In genomic region chr3:183637106-183637486, GRCh38 we compare ENCODE assay signal across 8 cellular contexts. TPM values are rescaled to one million over a fixed set of nuclear protein-coding genes. Genes with fewer than 3 reads are reported as not detected.
DNase-seq lines count a peak whose midpoint lies in the region; ATAC-seq and TF ChIP-seq lines count a peak whose summit lies in the region.

No MANE protein-coding gene starts in this region.

- H3K27me3 ChIP-seq in KMS-11 (ENCODE audit: insufficient read depth, low read depth) (no peaks in the 10 kb centered on the region), colonic mucosa (no peaks in the 10 kb centered on the region)

- peaks cover 17% of the 10 kb centered on the region for H3K4me1 ChIP-seq in KMS-11 (ENCODE audit: low read depth, poor library complexity, severe bottlenecking)
- H3K4me1 ChIP-seq in colonic mucosa, result peaks cover 3% of the 10 kb centered on the region

- H3K27ac Mint-ChIP-seq in naive B cell, result peak overlapping the region; percentile 67 to 97 (median 94)

- H3K4me1 Mint-ChIP-seq in naive B cell, result peaks cover 20 to 42% (median 35%) of the 10 kb centered on the region in 3 donors

- ATAC-seq in naive B cell (ENCODE audit: low read depth in 2 of 2), result no peak
- ATAC-seq in HG03457 (IDR thresholded peaks at IDR 0.05; ENCODE audit: unreplicated experiment), result no peak
- ATAC-seq in HG02642 (IDR thresholded peaks at IDR 0.05; ENCODE audit: poor library complexity, unreplicated experiment), result no peak

- peaks cover 9% of the 10 kb centered on the region; the same call in 1 of the 2 replicates for H3K79me2 ChIP-seq in KMS-11 (ENCODE audit: insufficient read depth, low read depth)

- peak overlapping the region; percentile 78 for H3K4me2 ChIP-seq in KMS-11

- H3K9ac ChIP-seq in KMS-11 (peak overlapping the region; percentile 76), colonic mucosa (ENCODE audit: low read depth in 2 of 2, low read length in 2 of 2) (peak overlapping the region; percentile 68 to 93)

- CTCF ChIA-PET in AG04449 (lab: Yijun Ruan, JAX), result interaction anchor here (0.8 to 1.9 kb wide), 7 partner anchors 9 to 248 kb away, joined by 3 to 4 read pairs (median 3); no protein-coding TSS in a partner anchor

- H2AFZ ChIP-seq in KMS-11 (ENCODE audit: low read depth), result peak overlapping the region; percentile 97

- no peak for TF ChIP-seq CTCF in AG04449 (IDR thresholded peaks at IDR 0.05; ENCODE audit: insufficient read depth, low read length, missing control alignments)
- TF ChIP-seq CTCF in KMS-11 (conservative IDR thresholded peaks at IDR 0.05; ENCODE audit: low read depth, low read length), result no peak
- no peak for TF ChIP-seq CTCF in colonic mucosa (IDR thresholded peaks at IDR 0.05)

- H4K20me1 ChIP-seq in KMS-11 (ENCODE audit: insufficient read depth), result no peaks in the 10 kb centered on the region

- H3K36me3 ChIP-seq in KMS-11 (ENCODE audit: insufficient read depth) (no peaks in the 10 kb centered on the region), colonic mucosa (no peaks in the 10 kb centered on the region)

- peak overlapping the region; percentile 91 for H3K4me3 ChIP-seq in AG04449 (ENCODE audit: low read depth, low read length)
- H3K4me3 ChIP-seq in KMS-11 (IDR thresholded peaks at IDR 0.05; ENCODE audit: insufficient read depth, low read depth, low read length), result no peak overlapping the region
- peak overlapping the region; percentile 92 for H3K4me3 ChIP-seq in colonic mucosa

- peak overlapping the region; percentile 91 to 97 (median 97) for H3K4me3 Mint-ChIP-seq in naive B cell

- H3K9me3 ChIP-seq in colonic mucosa, result no peaks in the 10 kb centered on the region

- POLR2A ChIA-PET in AG04449 (lab: Yijun Ruan, JAX), result interaction anchor here (0.7 to 1.5 kb wide), 4 partner anchors 14 to 248 kb away, joined by 3 to 6 read pairs (median 4); partner anchors contain the start of gene PARL

- H3K27ac ChIP-seq in KMS-11 (peak overlapping the region; percentile 80), colonic mucosa (peak overlapping the region; percentile 99)

- DNase-seq in AG04449 (ENCODE audit: low read depth, low spot score) (no peak), colonic mucosa (no peak), naive B cell (no peak), CD1c-positive myeloid dendritic cell (ENCODE audit: extremely low spot score) (no peak), OCI-M1 (lab: John Stamatoyannopoulos, UW) (no peak)

- no peaks in the 10 kb centered on the region for H3K9me3 Mint-ChIP-seq in naive B cell

- intact Hi-C loops in colonic mucosa (cut with DNase I), result no loop called here

- H3K36me3 Mint-ChIP-seq in naive B cell, result peaks cover 5 to 11% of the 10 kb centered on the region in 2 donors

- H3K27me3 Mint-ChIP-seq in naive B cell, result no peaks in the 10 kb centered on the region

RNA-seq across cellular contexts. Expression of gene KLHL24, which starts 1.7 kb away (rescaled TPM):
- 10 to 100 TPM; 25.1 to 64.2 TPM for total RNA-seq in colonic mucosa
- polyA plus RNA-seq in naive B cell (ENCODE audit: low read depth in 6 of 6), result 10 to 100 TPM; 46.7 to 84.9 (median 65.3) TPM
